In the genomic region with DNA sequence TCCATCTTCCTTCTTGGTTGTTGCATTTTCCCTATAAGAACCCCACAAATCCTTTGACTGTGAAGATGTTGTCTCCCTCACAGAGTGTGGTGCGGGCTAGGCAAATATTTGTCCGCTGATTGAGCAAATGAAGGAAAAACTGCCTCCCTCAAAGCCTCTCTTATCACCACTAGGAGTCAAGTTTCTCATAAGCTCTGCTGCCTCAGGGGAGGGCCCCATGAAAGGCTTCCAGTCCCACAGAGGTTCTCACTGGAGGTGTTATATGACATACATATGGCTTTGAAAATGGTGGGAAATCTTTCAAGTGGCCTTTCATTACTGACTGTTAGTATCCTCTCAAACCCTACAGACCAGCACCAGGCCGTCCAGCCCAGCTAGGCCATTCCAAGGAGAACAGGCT, we compare ENCODE assay signal across 1 cellular context.
TF ChIP-seq lines count a peak whose summit lies in the region.

No MANE protein-coding gene starts in this region.

TF ChIP-seq in K562, 482 proteins besides CTCF, POLR2A, EP300 and RAD21:
- TF ChIP-seq ZNF324 (CRISPR knock-in tag; IDR thresholded peaks at IDR 0.05): no peak
- no peak for TF ChIP-seq TBP (optimal IDR thresholded peaks at IDR 0.05; ENCODE audit: low read depth, low read length)
- TF ChIP-seq CC2D1A (IDR thresholded peaks at IDR 0.05): no peak
- TF ChIP-seq HDGF (IDR thresholded peaks at IDR 0.05): no peak
- TF ChIP-seq E2F6 (IDR thresholded peaks at IDR 0.05; ENCODE audit: borderline replicate concordance in 1 of 2, extremely low read depth in 1 of 2, insufficient read depth in 1 of 2, insufficient read length in 1 of 2, low read depth in 1 of 2, low read length in 1 of 2, poor library complexity in 1 of 2, severe bottlenecking in 1 of 2): peak in 1 of 2 experiments; percentile 40
- no peak for TF ChIP-seq ZNF274 (IDR thresholded peaks at IDR 0.05; ENCODE audit: borderline replicate concordance, low read depth, low read length)
